25 cellular contexts compared by ENCODE assay signal in the genomic region with DNA sequence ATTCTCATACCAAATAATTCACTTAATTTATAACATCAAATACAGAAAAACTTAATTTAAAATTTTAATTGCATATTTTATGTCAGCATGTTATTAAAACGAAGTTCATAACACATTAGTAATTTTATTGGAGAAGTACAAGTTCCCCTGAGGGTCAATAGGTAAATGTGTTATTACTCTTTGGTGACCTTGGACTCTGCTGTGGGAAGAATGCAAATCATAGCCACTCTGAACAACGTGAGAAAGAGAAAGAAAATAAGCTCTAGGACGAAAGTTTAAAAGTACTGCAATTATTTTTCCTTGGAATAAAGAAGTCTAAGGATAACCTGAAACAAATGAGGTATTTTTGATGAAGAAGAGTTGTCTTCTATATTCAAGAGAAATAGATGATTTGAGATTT.
"Had no signal": no experiment of that assay in that cellular context is flagged by ENCODE, and none has a peak within 500 bp of the region (broad histone marks: within the 10 kb centered on the region; RNA-seq: fewer than 3 reads in every experiment).

No MANE protein-coding gene starts in this region.

- ATAC-seq: effector memory CD8-positive, alpha-beta T cell; esophagus mucosa; gastrocnemius medialis; heart right ventricle; left cardiac atrium; lower lobe of right lung; mucosa of descending colon had no signal

- H3K27me3 ChIP-seq: esophagus squamous epithelium, gastrocnemius medialis had no signal

- H3K9me3 ChIP-seq: colonic mucosa, esophagus squamous epithelium, gastrocnemius medialis, heart right ventricle, left ventricle myocardium inferior, lower lobe of right lung, mucosa of descending colon had no signal

- FAIRE-seq: endometrium, islet of Langerhans, keratinocyte had no signal

- H3K27ac ChIP-seq: colonic mucosa, epithelial cell of prostate, esophagus squamous epithelium, gastrocnemius medialis, heart right ventricle, left ventricle myocardium inferior, lower lobe of right lung had no signal

- H3K4me1 ChIP-seq: colonic mucosa, esophagus squamous epithelium, gastrocnemius medialis, heart right ventricle, left ventricle myocardium inferior, lower lobe of right lung had no signal

- DNase-seq: colonic mucosa; cortex of kidney; effector CD8-positive, alpha-beta T cell; effector memory CD8-positive, alpha-beta T cell; endodermal cell; erythroblast; esophagus squamous epithelium; foreskin fibroblast; foreskin melanocyte; gastrocnemius medialis; glutamatergic neuron; head of caudate nucleus; heart right ventricle; hippocampal formation; left cardiac atrium; left ventricle myocardium inferior; lower lobe of right lung; mesenchymal stem cell; mucosa of descending colon; naive B cell had no signal

- H3K4me3 ChIP-seq: colonic mucosa, esophagus squamous epithelium, gastrocnemius medialis, heart right ventricle, left ventricle myocardium inferior, lower lobe of right lung, mucosa of descending colon had no signal

- H3K36me3 ChIP-seq: colonic mucosa, esophagus squamous epithelium, gastrocnemius medialis, heart right ventricle, left ventricle myocardium inferior, lower lobe of right lung had no signal
